In genomic region chr10:49068209-49068608, GRCh38 we compare ENCODE assay signal across 23 cellular contexts. TPM values are rescaled to one million over a fixed set of nuclear protein-coding genes. Genes with fewer than 3 reads are reported as not detected.
DNase-seq lines count a peak whose midpoint lies in the region; TF ChIP-seq lines count a peak whose summit lies in the region.
"Had no signal": no experiment of that assay in that cellular context is flagged by ENCODE, and none has a peak within 500 bp of the region (broad histone marks: within the 10 kb centered on the region; RNA-seq: fewer than 3 reads in every experiment).

No MANE protein-coding gene starts in this region.

- H3K27me3 ChIP-seq in MM.1S (replicated peaks; ENCODE audit: insufficient read depth, low read length) = no peaks in the 10 kb centered on the region
- H3K27me3 ChIP-seq: BE2C; BLaER1 treated with 17β-estradiol and CSF1 and Interleukin-3, amounts not matched to agents 10 nM and 100 nM had no signal

- no peaks in the 10 kb centered on the region for H3K9me2 ChIP-seq in MM.1S (replicated peaks; ENCODE audit: insufficient read depth, low read length)

- no peak overlapping the region for H3K9ac ChIP-seq in MM.1S (ENCODE audit: low read length)
- H3K9ac ChIP-seq: BLaER1 treated with 17β-estradiol and CSF1 and Interleukin-3, amounts not matched to agents 10 nM and 100 nM; GM23248 had no signal

- no peaks in the 10 kb centered on the region for H3K9me3 ChIP-seq in MM.1S (replicated peaks; ENCODE audit: insufficient read depth, low read length)
- H3K9me3 ChIP-seq: A549, BE2C had no signal

- H3K4me1 Mint-ChIP-seq in osteocyte (ENCODE audit: unreplicated experiment) = no peaks in the 10 kb centered on the region
- H3K4me1 Mint-ChIP-seq: CD14-positive monocyte had no signal

- H3K36me3 ChIP-seq in MM.1S (replicated peaks; ENCODE audit: insufficient read depth, low read length) = no peaks in the 10 kb centered on the region
- H3K36me3 ChIP-seq: BE2C; BLaER1 treated with 17β-estradiol and CSF1 and Interleukin-3, amounts not matched to agents 10 nM and 100 nM had no signal

- no peak overlapping the region for H3K4me3 Mint-ChIP-seq in osteocyte (ENCODE audit: unreplicated experiment)
- H3K4me3 Mint-ChIP-seq: CD14-positive monocyte; CD4-positive, alpha-beta T cell had no signal

- no peaks in the 10 kb centered on the region for H3F3A ChIP-seq in MM.1S (ENCODE audit: insufficient read depth, low read length)

- H3K36me3 Mint-ChIP-seq in osteocyte (ENCODE audit: unreplicated experiment) = no peaks in the 10 kb centered on the region
- H3K36me3 Mint-ChIP-seq: CD14-positive monocyte had no signal

- no peaks in the 10 kb centered on the region for H4K20me1 ChIP-seq in MM.1S (ENCODE audit: insufficient read depth, low read length)
- H4K20me1 ChIP-seq: BLaER1 treated with 17β-estradiol and CSF1 and Interleukin-3, amounts not matched to agents 10 nM and 100 nM had no signal

- H3K27ac Mint-ChIP-seq in osteocyte (ENCODE audit: unreplicated experiment) = no peak overlapping the region
- H3K27ac Mint-ChIP-seq: CD4-positive, alpha-beta T cell; CD8-positive, alpha-beta memory T cell had no signal

- H3K79me2 ChIP-seq in MM.1S (ENCODE audit: low read length) = no peaks in the 10 kb centered on the region

- no peak overlapping the region for H2AFZ ChIP-seq in MM.1S (ENCODE audit: low read length)
- H2AFZ ChIP-seq: GM23248 had no signal

- no peak overlapping the region for H3K4me2 ChIP-seq in MM.1S (ENCODE audit: low read depth, low read length)
- H3K4me2 ChIP-seq: A549; BLaER1 treated with 17β-estradiol and CSF1 and Interleukin-3, amounts not matched to agents 10 nM and 100 nM had no signal

- no peaks in the 10 kb centered on the region for H3K27me3 Mint-ChIP-seq in osteocyte (ENCODE audit: unreplicated experiment)

- peak; percentile 24 for DNase-seq in ecto neural progenitor cell (ENCODE audit: low spot score)
- DNase-seq in islet precursor cell = peak; percentile 28
- peak; percentile 66 for DNase-seq in osteocyte (ENCODE audit: extremely low spot score, unreplicated experiment)
- no peak for DNase-seq in NCI-H526 (lab: John Stamatoyannopoulos, UW)
- DNase-seq in MM.1S = no peak
- no peak for DNase-seq in coronary artery (ENCODE audit: low spot score)
- DNase-seq: 8988T; ACHN; AML-193; BE2C; CD4-positive, alpha-beta T cell; CD8-positive, alpha-beta memory T cell; DMS 273 treated with DMSO at 0.1 percent for 48 hours; DMS79; EL; GDM1; GM23248; H7; HCEC 1CT had no signal

- no peaks in the 10 kb centered on the region for H3K9me3 Mint-ChIP-seq in osteocyte (ENCODE audit: unreplicated experiment)

- H3K27ac ChIP-seq in MM.1S (ENCODE audit: low read length) = no peak overlapping the region
- H3K27ac ChIP-seq in coronary artery = no peak overlapping the region
- H3K27ac ChIP-seq: A549; BLaER1 treated with 17β-estradiol and CSF1 and Interleukin-3, amounts not matched to agents 10 nM and 100 nM; GM23248 had no signal

- no peaks in the 10 kb centered on the region for H3K4me1 ChIP-seq in MM.1S (ENCODE audit: low read length)
- H3K4me1 ChIP-seq: A549; BE2C; BLaER1 treated with 17β-estradiol and CSF1 and Interleukin-3, amounts not matched to agents 10 nM and 100 nM had no signal

- no peak overlapping the region for H3K4me3 ChIP-seq in MM.1S (ENCODE audit: low read length)
- H3K4me3 ChIP-seq in coronary artery = no peak overlapping the region
- H3K4me3 ChIP-seq: A549; BLaER1 treated with 17β-estradiol and CSF1 and Interleukin-3, amounts not matched to agents 10 nM and 100 nM; GM12878; GM23248 had no signal

- TF ChIP-seq CTCF in osteocyte (IDR thresholded peaks at IDR 0.05) = no peak
- no peak for TF ChIP-seq CTCF in MM.1S (IDR thresholded peaks at IDR 0.05; ENCODE audit: low read length)
- TF ChIP-seq CTCF in coronary artery (IDR thresholded peaks at IDR 0.05) = no peak

RNA-seq across cellular contexts. Expression of gene VSTM4, which starts 47.1 kb away (rescaled TPM):
- total RNA-seq in osteocyte = 0.70 and 0.81 TPM in 2 replicates
- total RNA-seq: GM12878 had no signal

Comparison
In these comparisons a context has a peak if more than half of its experiments do, and no peak if none do; other contexts are left out.
1. DNase-seq: peak in ecto neural progenitor cell (single experiment), islet precursor cell (single experiment) and osteocyte (single experiment); none in NCI-H526 (0 of 2), MM.1S (single experiment) and coronary artery (single experiment).